In the genomic region with DNA sequence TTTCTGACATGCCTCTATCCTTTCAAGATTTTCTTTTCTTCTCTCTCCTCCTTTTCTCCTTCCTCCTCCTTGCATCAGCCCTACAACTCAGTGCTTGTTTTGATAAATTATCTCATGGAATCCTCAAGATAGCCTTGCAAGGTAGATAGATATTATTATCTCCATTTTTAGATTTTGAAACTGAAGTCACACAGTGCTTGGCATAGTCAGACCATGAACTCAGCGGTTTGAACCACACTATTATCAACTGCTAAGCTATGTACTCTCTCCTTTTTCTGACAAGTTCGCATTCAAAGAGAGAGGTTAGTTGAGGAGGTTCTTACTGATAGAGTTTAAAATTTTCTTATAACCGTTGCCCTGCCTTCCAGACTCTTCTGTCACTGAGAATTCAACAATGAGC, we compare ENCODE assay signal across 30 cellular contexts.
"Had no signal": no experiment of that assay in that cellular context is flagged by ENCODE, and none has a peak within 500 bp of the region (broad histone marks: within the 10 kb centered on the region; RNA-seq: fewer than 3 reads in every experiment).

No MANE protein-coding gene starts in this region.

- H3K9me3 ChIP-seq: adrenal gland, ascending aorta, breast epithelium, colonic mucosa, esophagus squamous epithelium, gastrocnemius medialis, psoas muscle, sigmoid colon, transverse colon had no signal

- ATAC-seq: gastrocnemius medialis, left cardiac atrium, left ventricle myocardium superior, psoas muscle had no signal

- H3K4me2 ChIP-seq: hepatocyte had no signal

- H3K4me1 ChIP-seq: adrenal gland, ascending aorta, breast epithelium, colonic mucosa, esophagus squamous epithelium, gastrocnemius medialis, parathyroid adenoma, psoas muscle, sigmoid colon, transverse colon had no signal

- H3K27ac Mint-ChIP-seq: activated naive CD8-positive, alpha-beta T cell treated with anti-CD3 and anti-CD28 coated beads for 36 hours; naive B cell; T-helper 1 cell treated with Interleukin-12 subunit alpha and Interleukin-12 subunit beta and Interleukin-4 antibody, amounts not matched to agents 30 μg/mL and 1 μg/mL, for 36 hours had no signal

- H3K27me3 ChIP-seq: adrenal gland, ascending aorta, breast epithelium, colonic mucosa, esophagus squamous epithelium, gastrocnemius medialis, hepatocyte, sigmoid colon, transverse colon had no signal

- H3K9ac ChIP-seq: parathyroid adenoma had no signal

- DNase-seq: activated CD4-positive, alpha-beta T cell treated with anti-CD3 and anti-CD28 coated beads for 4 hours; activated CD4-positive, alpha-beta T cell treated with anti-CD3 and anti-CD28 coated beads, Interleukin-2, amount 50 U/mL, for 4 hours; activated effector memory CD4-positive, alpha-beta T cell treated with Interleukin-2 at 50 U/mL for 16 hours; activated naive CD4-positive, alpha-beta T cell treated with Interleukin-2 at 50 U/mL for 16 hours; activated naive CD8-positive, alpha-beta T cell treated with anti-CD3 and anti-CD28 coated beads for 36 hours; adrenal gland; colonic mucosa; effector CD8-positive, alpha-beta T cell; esophagus squamous epithelium; gastrocnemius medialis; glutamatergic neuron; left cardiac atrium; left ventricle myocardium superior; naive B cell; nucleus accumbens; psoas muscle; sigmoid colon; stimulated activated CD4-positive, alpha-beta T cell treated with anti-CD3 and anti-CD28 coated beads, Interleukin-15, amount 100 ng/mL, for 24 hours; stimulated activated naive CD4-positive, alpha-beta T cell; SW 1271; T-helper 9 cell; transverse colon had no signal

- H3K4me3 ChIP-seq: adrenal gland, ascending aorta, breast epithelium, colonic mucosa, esophagus squamous epithelium, gastrocnemius medialis, hepatocyte, psoas muscle, sigmoid colon, transverse colon had no signal

- H2AFZ ChIP-seq: hepatocyte, parathyroid adenoma had no signal

- H3K9me3 Mint-ChIP-seq: central memory CD8-positive, alpha-beta T cell; T-helper 1 cell treated with Interleukin-12 subunit alpha and Interleukin-12 subunit beta and Interleukin-4 antibody, amounts not matched to agents 30 μg/mL and 1 μg/mL, for 36 hours had no signal

- H3K27ac ChIP-seq: adrenal gland, ascending aorta, breast epithelium, colonic mucosa, epithelial cell of prostate, esophagus squamous epithelium, gastrocnemius medialis, hepatocyte, parathyroid adenoma, psoas muscle, sigmoid colon, transverse colon, VCaP had no signal

- H3K36me3 ChIP-seq: adrenal gland, ascending aorta, breast epithelium, colonic mucosa, esophagus squamous epithelium, sigmoid colon, transverse colon had no signal

- H3K36me3 Mint-ChIP-seq: naive B cell had no signal

- H3K79me2 ChIP-seq: hepatocyte, parathyroid adenoma had no signal
